ENCODE assay signal across 12 cellular contexts in the genomic region with DNA sequence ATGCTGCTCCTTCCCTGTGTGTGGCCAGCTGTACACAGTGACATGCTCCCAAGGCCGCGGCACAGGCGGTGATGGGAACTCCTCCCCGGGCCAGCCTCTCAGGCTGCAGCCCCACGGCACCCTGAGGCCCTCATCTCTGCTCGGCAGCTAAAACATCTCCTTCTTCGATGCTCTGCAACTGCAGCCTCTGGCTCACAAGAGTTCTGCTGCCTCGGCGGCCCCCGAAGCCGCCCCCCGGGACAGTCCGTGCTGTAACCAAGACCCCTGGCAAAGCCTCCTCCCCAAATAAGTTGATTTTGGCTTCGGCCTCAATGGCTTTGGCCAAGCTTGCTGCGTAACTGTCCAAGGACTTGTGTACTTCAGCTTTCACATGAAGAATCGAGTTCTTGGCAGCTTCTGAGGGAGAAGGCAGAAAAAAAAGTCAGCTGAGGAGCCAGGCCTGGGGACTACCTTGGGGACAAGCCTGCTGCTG. TPM values are rescaled to one million over a fixed set of nuclear protein-coding genes. Genes with fewer than 3 reads are reported as not detected.
A peak's percentile ranks its signal among the peaks of the same experiment; 100 is the strongest.
DNase-seq lines count a peak whose midpoint lies in the region; TF ChIP-seq lines count a peak whose summit lies in the region.
"Had no signal": no experiment of that assay in that cellular context is flagged by ENCODE, and none has a peak within 500 bp of the region (broad histone marks: within the 10 kb centered on the region; RNA-seq: fewer than 3 reads in every experiment).

No MANE protein-coding gene starts in this region.

- no peak for TF ChIP-seq EP300 in suprapubic skin (IDR thresholded peaks at IDR 0.05)

- CTCF ChIA-PET in HEK293T (lab: Yijun Ruan, JAX), result interaction anchor here (0.6 to 1.1 kb wide), 5 partner anchors 17 to 278 kb away, joined by 3 to 6 read pairs (median 3); no protein-coding TSS in a partner anchor
- CTCF ChIA-PET in activated CD4-positive, alpha-beta memory T cell treated with anti-CD3 and anti-CD28 coated beads for 36 hours (lab: Charles Lee), result interaction anchor here (0.6 to 4.7 kb wide), 13 partner anchors 9 to 297 kb away, joined by 3 to 46 read pairs (median 3); no protein-coding TSS in a partner anchor

- peaks cover 0 to 2% of the 10 kb centered on the region in 2 donors for H3K36me3 Mint-ChIP-seq in CD14-positive monocyte
- H3K36me3 Mint-ChIP-seq in activated CD4-positive, alpha-beta memory T cell treated with anti-CD3 and anti-CD28 coated beads for 36 hours, result no peaks in the 10 kb centered on the region
- H3K36me3 Mint-ChIP-seq: stimulated activated memory B cell treated with anti-CD40 and anti-IgM and Interleukin-4, amounts not matched to agents 10 μg/mL and 1 μg/mL and 100 μg/mL, for 72 hours had no signal

- no peak overlapping the region for H3K27ac Mint-ChIP-seq in CD14-positive monocyte
- no peak overlapping the region for H3K27ac Mint-ChIP-seq in activated CD4-positive, alpha-beta memory T cell treated with anti-CD3 and anti-CD28 coated beads for 36 hours
- H3K27ac Mint-ChIP-seq: activated T-helper 2 cell treated with anti-CD3 and anti-CD28 coated beads, Interferon-gamma antibody, Interleukin-2, Interleukin-4, amounts not matched to agents 10 μg/mL and 5 μg/mL and 100 μg/mL, durations not matched to agents 14 hours and 24 hours and 36 hours; neural progenitor cell; stimulated activated memory B cell treated with anti-CD40 and anti-IgM and Interleukin-4, amounts not matched to agents 10 μg/mL and 1 μg/mL and 100 μg/mL, for 72 hours had no signal

- peaks cover 28% of the 10 kb centered on the region for H3K4me1 ChIP-seq in suprapubic skin
- H3K4me1 ChIP-seq: neural progenitor cell had no signal

- peak; percentile 7 for DNase-seq in HEK293T (ENCODE audit: extremely low spot score)
- peak; percentile 32 for DNase-seq in fibroblast of the aortic adventitia (ENCODE audit: low read depth)
- DNase-seq in mucosa of gallbladder (ENCODE audit: low spot score), result peak; percentile 49
- no peak for DNase-seq in suprapubic skin (ENCODE audit: low spot score in 2 of 2)
- no peak for DNase-seq in DMS79 treated with DMSO at 0.1 percent for 48 hours (lab: John Stamatoyannopoulos, UW)
- DNase-seq in CD14-positive monocyte (ENCODE audit: low spot score), result no peak
- DNase-seq in ecto neural progenitor cell (ENCODE audit: low spot score), result no peak
- no peak for DNase-seq in activated CD4-positive, alpha-beta memory T cell treated with anti-CD3 and anti-CD28 coated beads for 36 hours
- DNase-seq: NCI-H2029 treated with DMSO at 0.1 percent for 48 hours had no signal

- no peaks in the 10 kb centered on the region for H3K27me3 ChIP-seq in suprapubic skin
- H3K27me3 ChIP-seq: neural progenitor cell had no signal

- 65% methylated on average over 15 of the region's 16 CpGs for WGBS in suprapubic skin

- peaks cover 21% of the 10 kb centered on the region for H3K4me1 Mint-ChIP-seq in CD14-positive monocyte
- no peaks in the 10 kb centered on the region for H3K4me1 Mint-ChIP-seq in activated CD4-positive, alpha-beta memory T cell treated with anti-CD3 and anti-CD28 coated beads for 36 hours (ENCODE audit: low read depth)

- peaks cover 0 to 1% (median 0%) of the 10 kb centered on the region in 7 donors for H3K9me3 Mint-ChIP-seq in CD14-positive monocyte
- H3K9me3 Mint-ChIP-seq in activated CD4-positive, alpha-beta memory T cell treated with anti-CD3 and anti-CD28 coated beads for 36 hours, result no peaks in the 10 kb centered on the region
- H3K9me3 Mint-ChIP-seq: activated T-helper 2 cell treated with anti-CD3 and anti-CD28 coated beads, Interferon-gamma antibody, Interleukin-2, Interleukin-4, amounts not matched to agents 10 μg/mL and 5 μg/mL and 100 μg/mL, durations not matched to agents 14 hours and 24 hours and 36 hours; neural progenitor cell; stimulated activated memory B cell treated with anti-CD40 and anti-IgM and Interleukin-4, amounts not matched to agents 10 μg/mL and 1 μg/mL and 100 μg/mL, for 72 hours had no signal

- no peaks in the 10 kb centered on the region for H3K9me3 ChIP-seq in suprapubic skin

- no peak overlapping the region for H3K4me3 Mint-ChIP-seq in CD14-positive monocyte
- no peak overlapping the region for H3K4me3 Mint-ChIP-seq in activated CD4-positive, alpha-beta memory T cell treated with anti-CD3 and anti-CD28 coated beads for 36 hours
- H3K4me3 Mint-ChIP-seq: neural progenitor cell; stimulated activated memory B cell treated with anti-CD40 and anti-IgM and Interleukin-4, amounts not matched to agents 10 μg/mL and 1 μg/mL and 100 μg/mL, for 72 hours had no signal

- H3K27ac ChIP-seq in suprapubic skin, result peak overlapping the region; percentile 48
- H3K27ac ChIP-seq: neural progenitor cell had no signal

- POLR2A ChIA-PET in HEK293T (lab: Yijun Ruan, JAX), result interaction anchor here (1.0 kb wide), 1 partner anchor 150 kb away, joined by 3 read pairs; no protein-coding TSS in a partner anchor
- POLR2A ChIA-PET in activated CD4-positive, alpha-beta memory T cell treated with anti-CD3 and anti-CD28 coated beads for 36 hours (lab: Charles Lee), result no interaction called here

- intact Hi-C loops in CD14-positive monocyte (cut with micrococcal nuclease), result no loop called here
- intact Hi-C loops in activated CD4-positive, alpha-beta memory T cell treated with anti-CD3 and anti-CD28 coated beads for 36 hours (cut with micrococcal nuclease), result loop anchor here (1.0 to 2.0 kb wide), 2 partner anchors 59 to 237 kb away; no protein-coding TSS in a partner anchor

- TF ChIP-seq CTCF in fibroblast of the aortic adventitia (IDR thresholded peaks at IDR 0.05; ENCODE audit: insufficient read depth, low read length), result no peak
- TF ChIP-seq CTCF in suprapubic skin (IDR thresholded peaks at IDR 0.05), result no peak
- TF ChIP-seq CTCF in CD14-positive monocyte (IDR thresholded peaks at IDR 0.05), result no peak

- H3K27me3 Mint-ChIP-seq in CD14-positive monocyte (ENCODE audit: low read depth in 3 of 3), result peaks cover 1 to 4% (median 3%) of the 10 kb centered on the region in 3 donors
- H3K27me3 Mint-ChIP-seq in activated CD4-positive, alpha-beta memory T cell treated with anti-CD3 and anti-CD28 coated beads for 36 hours, result no peaks in the 10 kb centered on the region

- no peak for TF ChIP-seq POLR2A in suprapubic skin (IDR thresholded peaks at IDR 0.05)

- H3K4me3 ChIP-seq in fibroblast of the aortic adventitia (ENCODE audit: low read depth, low read length) (no peak overlapping the region), suprapubic skin (no peak overlapping the region)
- H3K4me3 ChIP-seq: neural progenitor cell had no signal

- peaks cover 8% of the 10 kb centered on the region for H3K36me3 ChIP-seq in suprapubic skin
- H3K36me3 ChIP-seq: neural progenitor cell had no signal

TF ChIP-seq in HEK293T, 16 proteins besides CTCF, POLR2A, EP300 and RAD21:
- TF ChIP-seq FOXA1 (IDR thresholded peaks at IDR 0.05) (no peak), L3MBTL2 (conservative IDR thresholded peaks at IDR 0.05) (no peak), SP1 (IDR thresholded peaks at IDR 0.05) (no peak), BHLHE40 (IDR thresholded peaks at IDR 0.05; ENCODE audit: borderline replicate concordance) (no peak), CTBP1 (IDR thresholded peaks at IDR 0.05; ENCODE audit: borderline replicate concordance) (no peak), LEF1 (IDR thresholded peaks at IDR 0.05; ENCODE audit: borderline replicate concordance) (no peak), FOXM1 (IDR thresholded peaks at IDR 0.05; ENCODE audit: borderline replicate concordance) (no peak), HDGF (IDR thresholded peaks at IDR 0.05; ENCODE audit: borderline replicate concordance) (no peak), TARDBP (IDR thresholded peaks at IDR 0.05) (no peak), ELF4 (IDR thresholded peaks at IDR 0.05) (no peak), NFRKB (IDR thresholded peaks at IDR 0.05) (no peak), ARNT (IDR thresholded peaks at IDR 0.05) (no peak), SUZ12 (IDR thresholded peaks at IDR 0.05) (no peak), FOXK2 (IDR thresholded peaks at IDR 0.05) (no peak)
- TF ChIP-seq, protein P1, sequence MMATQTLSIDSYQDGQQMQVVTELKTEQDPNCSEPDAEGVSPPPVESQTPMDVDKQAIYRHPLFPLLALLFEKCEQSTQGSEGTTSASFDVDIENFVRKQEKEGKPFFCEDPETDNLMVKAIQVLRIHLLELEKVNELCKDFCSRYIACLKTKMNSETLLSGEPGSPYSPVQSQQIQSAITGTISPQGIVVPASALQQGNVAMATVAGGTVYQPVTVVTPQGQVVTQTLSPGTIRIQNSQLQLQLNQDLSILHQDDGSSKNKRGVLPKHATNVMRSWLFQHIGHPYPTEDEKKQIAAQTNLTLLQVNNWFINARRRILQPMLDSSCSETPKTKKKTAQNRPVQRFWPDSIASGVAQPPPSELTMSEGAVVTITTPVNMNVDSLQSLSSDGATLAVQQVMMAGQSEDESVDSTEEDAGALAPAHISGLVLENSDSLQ (IDR thresholded peaks at IDR 0.05), result no peak

RNA-seq across cellular contexts. Expression of a gene that starts 51.3 kb away (rescaled TPM):
- total RNA-seq in fibroblast of the aortic adventitia (ENCODE audit: low replicate concordance), result 7.0 and 12.3 TPM in 2 replicates
- 13.9 TPM for total RNA-seq in mucosa of gallbladder
- total RNA-seq in suprapubic skin, result 1 to 10 TPM; 3.1 to 7.6 (median 4.2) TPM
- polyA plus RNA-seq in CD14-positive monocyte, result not detected
- under 1 TPM; 0.88 to 0.97 TPM for total RNA-seq in activated CD4-positive, alpha-beta memory T cell treated with anti-CD3 and anti-CD28 coated beads for 36 hours

Comparison
In these comparisons a context has a peak if more than half of its experiments do, and no peak if none do; other contexts are left out.
1. DNase-seq: peak in HEK293T (single experiment), fibroblast of the aortic adventitia (single experiment) and mucosa of gallbladder (single experiment); none in suprapubic skin (0 of 2), DMS79 treated with DMSO at 0.1 percent for 48 hours (single experiment), CD14-positive monocyte (single experiment), ecto neural progenitor cell (single experiment) and activated CD4-positive, alpha-beta memory T cell treated with anti-CD3 and anti-CD28 coated beads for 36 hours (single experiment).